In the genomic region with DNA sequence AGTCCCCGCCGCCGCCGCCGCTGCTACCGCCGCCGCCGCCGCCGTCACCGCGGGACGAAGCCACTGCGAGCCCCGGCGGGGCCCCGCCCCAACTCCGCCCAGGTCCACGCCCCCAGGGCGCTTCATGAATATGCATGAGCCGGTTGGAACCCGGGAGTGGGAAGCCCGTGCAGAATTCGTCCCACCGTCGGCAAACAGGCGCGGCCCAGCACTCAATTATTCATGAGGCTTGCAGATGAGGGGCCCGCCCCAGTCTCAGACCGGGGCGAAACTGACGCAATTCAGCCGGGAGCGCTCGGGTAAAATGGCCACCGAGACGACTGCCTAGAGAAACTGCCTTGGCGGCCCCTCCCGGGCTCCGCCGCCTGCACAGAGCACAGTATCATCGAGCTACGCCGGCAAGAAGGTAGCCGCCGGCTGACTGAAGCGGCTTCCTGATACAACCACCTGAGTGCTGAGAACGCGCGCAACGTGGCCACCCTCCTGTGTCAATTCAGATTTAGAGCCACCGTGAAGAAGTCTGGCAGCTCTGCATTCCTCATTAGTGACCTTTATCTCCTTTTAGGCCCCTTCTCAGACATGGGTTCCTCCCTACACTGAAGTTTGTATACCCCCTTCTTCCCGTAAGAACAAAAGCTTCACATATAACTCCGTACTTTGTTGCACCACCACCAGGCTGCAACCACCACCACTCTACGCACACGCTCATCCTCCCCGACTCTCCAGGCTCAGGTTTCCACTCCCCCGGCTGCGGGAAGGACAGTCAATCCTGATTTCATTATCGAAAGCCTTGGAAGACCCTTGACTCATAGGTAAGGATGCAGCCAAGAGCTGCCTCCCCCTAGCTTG, we compare ENCODE assay signal across 1 cellular context.
A peak's percentile ranks its signal among the peaks of the same experiment; 100 is the strongest.
TF ChIP-seq lines count a peak whose summit lies in the region.

A gene with protein sequence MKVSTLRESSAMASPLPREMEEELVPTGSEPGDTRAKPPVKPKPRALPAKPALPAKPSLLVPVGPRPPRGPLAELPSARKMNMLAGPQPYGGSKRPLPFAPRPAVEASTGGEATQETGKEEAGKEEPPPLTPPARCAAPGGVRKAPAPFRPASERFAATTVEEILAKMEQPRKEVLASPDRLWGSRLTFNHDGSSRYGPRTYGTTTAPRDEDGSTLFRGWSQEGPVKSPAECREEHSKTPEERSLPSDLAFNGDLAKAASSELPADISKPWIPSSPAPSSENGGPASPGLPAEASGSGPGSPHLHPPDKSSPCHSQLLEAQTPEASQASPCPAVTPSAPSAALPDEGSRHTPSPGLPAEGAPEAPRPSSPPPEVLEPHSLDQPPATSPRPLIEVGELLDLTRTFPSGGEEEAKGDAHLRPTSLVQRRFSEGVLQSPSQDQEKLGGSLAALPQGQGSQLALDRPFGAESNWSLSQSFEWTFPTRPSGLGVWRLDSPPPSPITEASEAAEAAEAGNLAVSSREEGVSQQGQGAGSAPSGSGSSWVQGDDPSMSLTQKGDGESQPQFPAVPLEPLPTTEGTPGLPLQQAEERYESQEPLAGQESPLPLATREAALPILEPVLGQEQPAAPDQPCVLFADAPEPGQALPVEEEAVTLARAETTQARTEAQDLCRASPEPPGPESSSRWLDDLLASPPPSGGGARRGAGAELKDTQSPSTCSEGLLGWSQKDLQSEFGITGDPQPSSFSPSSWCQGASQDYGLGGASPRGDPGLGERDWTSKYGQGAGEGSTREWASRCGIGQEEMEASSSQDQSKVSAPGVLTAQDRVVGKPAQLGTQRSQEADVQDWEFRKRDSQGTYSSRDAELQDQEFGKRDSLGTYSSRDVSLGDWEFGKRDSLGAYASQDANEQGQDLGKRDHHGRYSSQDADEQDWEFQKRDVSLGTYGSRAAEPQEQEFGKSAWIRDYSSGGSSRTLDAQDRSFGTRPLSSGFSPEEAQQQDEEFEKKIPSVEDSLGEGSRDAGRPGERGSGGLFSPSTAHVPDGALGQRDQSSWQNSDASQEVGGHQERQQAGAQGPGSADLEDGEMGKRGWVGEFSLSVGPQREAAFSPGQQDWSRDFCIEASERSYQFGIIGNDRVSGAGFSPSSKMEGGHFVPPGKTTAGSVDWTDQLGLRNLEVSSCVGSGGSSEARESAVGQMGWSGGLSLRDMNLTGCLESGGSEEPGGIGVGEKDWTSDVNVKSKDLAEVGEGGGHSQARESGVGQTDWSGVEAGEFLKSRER (N-terminal part only) (minus strand): TSS at position 67 of the 849 bp plus-strand sequence. CDS start 3,067 bp downstream, outside the sequence.

TF ChIP-seq in K562, 482 proteins besides CTCF, POLR2A, EP300 and RAD21 (continued from another document and continues in another):
- TF ChIP-seq U2AF1 (optimal IDR thresholded peaks at IDR 0.05; ENCODE audit: low read depth, low read length) (no peak), ZNF766 (CRISPR knock-in tag; conservative IDR thresholded peaks at IDR 0.05) (0 out of 2 replicates have a peak, but pooled peaks have one; percentile 42), HLTF (IDR thresholded peaks at IDR 0.05) (no peak), ZNF76 (CRISPR knock-in tag; IDR thresholded peaks at IDR 0.05; ENCODE audit: borderline replicate concordance) (no peak), NFXL1 (CRISPR knock-in tag; IDR thresholded peaks at IDR 0.05) (no peak), CCAR2 (IDR thresholded peaks at IDR 0.05; ENCODE audit: low read depth, low read length) (no peak), ZNF699 (CRISPR knock-in tag; IDR thresholded peaks at IDR 0.05; ENCODE audit: insufficient replicate concordance) (no peak), RBM25 (IDR thresholded peaks at IDR 0.05; ENCODE audit: low read depth, low read length, severe bottlenecking) (no peak), IFI16 (CRISPR knock-in tag; IDR thresholded peaks at IDR 0.05) (no peak), ESRRB (CRISPR knock-in tag; IDR thresholded peaks at IDR 0.05; ENCODE audit: borderline replicate concordance) (no peak), TBL1XR1 (IDR thresholded peaks at IDR 0.05; ENCODE audit: low read length in 2 of 2) (no peak), SMAD4 (CRISPR knock-in tag; conservative IDR thresholded peaks at IDR 0.05) (peak; percentile 80), TEAD2 (tag; IDR thresholded peaks at IDR 0.05) (no peak), ZNF311 (CRISPR knock-in tag; IDR thresholded peaks at IDR 0.05) (no peak), MEF2A (IDR thresholded peaks at IDR 0.05; ENCODE audit: control insufficient read depth, low read depth, low read length) (no peak), TCFL5 (CRISPR knock-in tag; conservative IDR thresholded peaks at IDR 0.05) (no peak), MECOM (CRISPR knock-in tag; IDR thresholded peaks at IDR 0.05) (no peak), MED1 (CRISPR knock-in tag; IDR thresholded peaks at IDR 0.05; ENCODE audit: borderline replicate concordance) (no peak), ZNF695 (CRISPR knock-in tag; IDR thresholded peaks at IDR 0.05) (no peak), FIP1L1 (IDR thresholded peaks at IDR 0.05; ENCODE audit: low read depth, low read length, poor library complexity, severe bottlenecking) (no peak), LARP7 (IDR thresholded peaks at IDR 0.05) (no peak), HDAC6 (IDR thresholded peaks at IDR 0.05; ENCODE audit: low read depth, low read length) (no peak), RB1 (IDR thresholded peaks at IDR 0.05; ENCODE audit: low read depth) (no peak; the same call in 1 of the 2 replicates), FOXJ3 (CRISPR knock-in tag; IDR thresholded peaks at IDR 0.05) (no peak), ZNF253 (CRISPR knock-in tag; conservative IDR thresholded peaks at IDR 0.05) (no peak), FOXA3 (CRISPR knock-in tag; conservative IDR thresholded peaks at IDR 0.05 in 1 of 2, IDR thresholded peaks at IDR 0.05 in 1 of 2) (no peak), POLR2G (IDR thresholded peaks at IDR 0.05; ENCODE audit: low read depth, low read length) (peak; percentile 96), JUND (IDR thresholded peaks at IDR 0.05; ENCODE audit: borderline replicate concordance, low read depth, low read length) (peak; percentile 75), JUND (tag; IDR thresholded peaks at IDR 0.05; ENCODE audit: borderline replicate concordance, low read depth, low read length) (peak; percentile 45; the same call in 1 of the 3 replicates), ZNF561 (CRISPR knock-in tag; conservative IDR thresholded peaks at IDR 0.05) (no peak), MBD2 (IDR thresholded peaks at IDR 0.05; ENCODE audit: borderline replicate concordance, low read depth) (no peak)
- TF ChIP-seq, protein P1, sequence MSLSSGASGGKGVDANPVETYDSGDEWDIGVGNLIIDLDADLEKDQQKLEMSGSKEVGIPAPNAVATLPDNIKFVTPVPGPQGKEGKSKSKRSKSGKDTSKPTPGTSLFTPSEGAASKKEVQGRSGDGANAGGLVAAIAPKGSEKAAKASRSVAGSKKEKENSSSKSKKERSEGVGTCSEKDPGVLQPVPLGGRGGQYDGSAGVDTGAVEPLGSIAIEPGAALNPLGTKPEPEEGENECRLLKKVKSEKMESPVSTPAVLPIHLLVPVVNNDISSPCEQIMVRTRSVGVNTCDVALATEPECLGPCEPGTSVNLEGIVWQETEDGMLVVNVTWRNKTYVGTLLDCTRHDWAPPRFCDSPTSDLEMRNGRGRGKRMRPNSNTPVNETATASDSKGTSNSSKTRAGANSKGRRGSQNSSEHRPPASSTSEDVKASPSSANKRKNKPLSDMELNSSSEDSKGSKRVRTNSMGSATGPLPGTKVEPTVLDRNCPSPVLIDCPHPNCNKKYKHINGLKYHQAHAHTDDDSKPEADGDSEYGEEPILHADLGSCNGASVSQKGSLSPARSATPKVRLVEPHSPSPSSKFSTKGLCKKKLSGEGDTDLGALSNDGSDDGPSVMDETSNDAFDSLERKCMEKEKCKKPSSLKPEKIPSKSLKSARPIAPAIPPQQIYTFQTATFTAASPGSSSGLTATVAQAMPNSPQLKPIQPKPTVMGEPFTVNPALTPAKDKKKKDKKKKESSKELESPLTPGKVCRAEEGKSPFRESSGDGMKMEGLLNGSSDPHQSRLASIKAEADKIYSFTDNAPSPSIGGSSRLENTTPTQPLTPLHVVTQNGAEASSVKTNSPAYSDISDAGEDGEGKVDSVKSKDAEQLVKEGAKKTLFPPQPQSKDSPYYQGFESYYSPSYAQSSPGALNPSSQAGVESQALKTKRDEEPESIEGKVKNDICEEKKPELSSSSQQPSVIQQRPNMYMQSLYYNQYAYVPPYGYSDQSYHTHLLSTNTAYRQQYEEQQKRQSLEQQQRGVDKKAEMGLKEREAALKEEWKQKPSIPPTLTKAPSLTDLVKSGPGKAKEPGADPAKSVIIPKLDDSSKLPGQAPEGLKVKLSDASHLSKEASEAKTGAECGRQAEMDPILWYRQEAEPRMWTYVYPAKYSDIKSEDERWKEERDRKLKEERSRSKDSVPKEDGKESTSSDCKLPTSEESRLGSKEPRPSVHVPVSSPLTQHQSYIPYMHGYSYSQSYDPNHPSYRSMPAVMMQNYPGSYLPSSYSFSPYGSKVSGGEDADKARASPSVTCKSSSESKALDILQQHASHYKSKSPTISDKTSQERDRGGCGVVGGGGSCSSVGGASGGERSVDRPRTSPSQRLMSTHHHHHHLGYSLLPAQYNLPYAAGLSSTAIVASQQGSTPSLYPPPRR (CRISPR knock-in tag; IDR thresholded peaks at IDR 0.05; ENCODE audit: borderline replicate concordance) = no peak
- TF ChIP-seq, protein P2, sequence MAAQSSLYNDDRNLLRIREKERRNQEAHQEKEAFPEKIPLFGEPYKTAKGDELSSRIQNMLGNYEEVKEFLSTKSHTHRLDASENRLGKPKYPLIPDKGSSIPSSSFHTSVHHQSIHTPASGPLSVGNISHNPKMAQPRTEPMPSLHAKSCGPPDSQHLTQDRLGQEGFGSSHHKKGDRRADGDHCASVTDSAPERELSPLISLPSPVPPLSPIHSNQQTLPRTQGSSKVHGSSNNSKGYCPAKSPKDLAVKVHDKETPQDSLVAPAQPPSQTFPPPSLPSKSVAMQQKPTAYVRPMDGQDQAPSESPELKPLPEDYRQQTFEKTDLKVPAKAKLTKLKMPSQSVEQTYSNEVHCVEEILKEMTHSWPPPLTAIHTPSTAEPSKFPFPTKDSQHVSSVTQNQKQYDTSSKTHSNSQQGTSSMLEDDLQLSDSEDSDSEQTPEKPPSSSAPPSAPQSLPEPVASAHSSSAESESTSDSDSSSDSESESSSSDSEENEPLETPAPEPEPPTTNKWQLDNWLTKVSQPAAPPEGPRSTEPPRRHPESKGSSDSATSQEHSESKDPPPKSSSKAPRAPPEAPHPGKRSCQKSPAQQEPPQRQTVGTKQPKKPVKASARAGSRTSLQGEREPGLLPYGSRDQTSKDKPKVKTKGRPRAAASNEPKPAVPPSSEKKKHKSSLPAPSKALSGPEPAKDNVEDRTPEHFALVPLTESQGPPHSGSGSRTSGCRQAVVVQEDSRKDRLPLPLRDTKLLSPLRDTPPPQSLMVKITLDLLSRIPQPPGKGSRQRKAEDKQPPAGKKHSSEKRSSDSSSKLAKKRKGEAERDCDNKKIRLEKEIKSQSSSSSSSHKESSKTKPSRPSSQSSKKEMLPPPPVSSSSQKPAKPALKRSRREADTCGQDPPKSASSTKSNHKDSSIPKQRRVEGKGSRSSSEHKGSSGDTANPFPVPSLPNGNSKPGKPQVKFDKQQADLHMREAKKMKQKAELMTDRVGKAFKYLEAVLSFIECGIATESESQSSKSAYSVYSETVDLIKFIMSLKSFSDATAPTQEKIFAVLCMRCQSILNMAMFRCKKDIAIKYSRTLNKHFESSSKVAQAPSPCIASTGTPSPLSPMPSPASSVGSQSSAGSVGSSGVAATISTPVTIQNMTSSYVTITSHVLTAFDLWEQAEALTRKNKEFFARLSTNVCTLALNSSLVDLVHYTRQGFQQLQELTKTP (IDR thresholded peaks at IDR 0.05; ENCODE audit: low read depth in 1 of 2, partially characterized antibody in 2 of 2) = peak in 1 of 2 experiments; percentile 59
- TF ChIP-seq, protein P3, sequence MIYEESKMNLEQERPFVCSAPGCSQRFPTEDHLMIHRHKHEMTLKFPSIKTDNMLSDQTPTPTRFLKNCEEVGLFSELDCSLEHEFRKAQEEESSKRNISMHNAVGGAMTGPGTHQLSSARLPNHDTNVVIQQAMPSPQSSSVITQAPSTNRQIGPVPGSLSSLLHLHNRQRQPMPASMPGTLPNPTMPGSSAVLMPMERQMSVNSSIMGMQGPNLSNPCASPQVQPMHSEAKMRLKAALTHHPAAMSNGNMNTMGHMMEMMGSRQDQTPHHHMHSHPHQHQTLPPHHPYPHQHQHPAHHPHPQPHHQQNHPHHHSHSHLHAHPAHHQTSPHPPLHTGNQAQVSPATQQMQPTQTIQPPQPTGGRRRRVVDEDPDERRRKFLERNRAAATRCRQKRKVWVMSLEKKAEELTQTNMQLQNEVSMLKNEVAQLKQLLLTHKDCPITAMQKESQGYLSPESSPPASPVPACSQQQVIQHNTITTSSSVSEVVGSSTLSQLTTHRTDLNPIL (CRISPR knock-in tag; IDR thresholded peaks at IDR 0.05) = no peak
- TF ChIP-seq, protein P4, sequence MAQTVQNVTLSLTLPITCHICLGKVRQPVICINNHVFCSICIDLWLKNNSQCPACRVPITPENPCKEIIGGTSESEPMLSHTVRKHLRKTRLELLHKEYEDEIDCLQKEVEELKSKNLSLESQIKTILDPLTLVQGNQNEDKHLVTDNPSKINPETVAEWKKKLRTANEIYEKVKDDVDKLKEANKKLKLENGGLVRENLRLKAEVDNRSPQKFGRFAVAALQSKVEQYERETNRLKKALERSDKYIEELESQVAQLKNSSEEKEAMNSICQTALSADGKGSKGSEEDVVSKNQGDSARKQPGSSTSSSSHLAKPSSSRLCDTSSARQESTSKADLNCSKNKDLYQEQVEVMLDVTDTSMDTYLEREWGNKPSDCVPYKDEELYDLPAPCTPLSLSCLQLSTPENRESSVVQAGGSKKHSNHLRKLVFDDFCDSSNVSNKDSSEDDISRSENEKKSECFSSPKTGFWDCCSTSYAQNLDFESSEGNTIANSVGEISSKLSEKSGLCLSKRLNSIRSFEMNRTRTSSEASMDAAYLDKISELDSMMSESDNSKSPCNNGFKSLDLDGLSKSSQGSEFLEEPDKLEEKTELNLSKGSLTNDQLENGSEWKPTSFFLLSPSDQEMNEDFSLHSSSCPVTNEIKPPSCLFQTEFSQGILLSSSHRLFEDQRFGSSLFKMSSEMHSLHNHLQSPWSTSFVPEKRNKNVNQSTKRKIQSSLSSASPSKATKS (CRISPR knock-in tag; IDR thresholded peaks at IDR 0.05) = peak; percentile 40; the same call in 1 of the 2 replicates
- TF ChIP-seq, protein P5, sequence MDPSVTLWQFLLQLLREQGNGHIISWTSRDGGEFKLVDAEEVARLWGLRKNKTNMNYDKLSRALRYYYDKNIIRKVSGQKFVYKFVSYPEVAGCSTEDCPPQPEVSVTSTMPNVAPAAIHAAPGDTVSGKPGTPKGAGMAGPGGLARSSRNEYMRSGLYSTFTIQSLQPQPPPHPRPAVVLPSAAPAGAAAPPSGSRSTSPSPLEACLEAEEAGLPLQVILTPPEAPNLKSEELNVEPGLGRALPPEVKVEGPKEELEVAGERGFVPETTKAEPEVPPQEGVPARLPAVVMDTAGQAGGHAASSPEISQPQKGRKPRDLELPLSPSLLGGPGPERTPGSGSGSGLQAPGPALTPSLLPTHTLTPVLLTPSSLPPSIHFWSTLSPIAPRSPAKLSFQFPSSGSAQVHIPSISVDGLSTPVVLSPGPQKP (CRISPR knock-in tag; IDR thresholded peaks at IDR 0.05) = no peak
